ENCODE assay signal across 20 cellular contexts in genomic region chr6:33713786-33714185, GRCh38. TPM values are rescaled to one million over a fixed set of nuclear protein-coding genes. Genes with fewer than 3 reads are reported as not detected.
A peak's percentile ranks its signal among the peaks of the same experiment; 100 is the strongest.
DNase-seq lines count a peak whose midpoint lies in the region; ATAC-seq and TF ChIP-seq lines count a peak whose summit lies in the region.
"Had no signal": no experiment of that assay in that cellular context is flagged by ENCODE, and none has a peak within 500 bp of the region (broad histone marks: within the 10 kb centered on the region; RNA-seq: fewer than 3 reads in every experiment).

No MANE protein-coding gene starts in this region.

- no peak for ATAC-seq in activated naive CD8-positive, alpha-beta T cell treated with anti-CD3 and anti-CD28 coated beads, Interleukin-2, amount 50 U/mL, for 24 hours
- ATAC-seq in naive thymus-derived CD4-positive, alpha-beta T cell: no peak
- ATAC-seq: A549, GM12878, HCT116 had no signal

- CTCF ChIA-PET in naive thymus-derived CD4-positive, alpha-beta T cell (lab: Charles Lee): interaction anchor here (0.7 to 1.4 kb wide), 4 partner anchors 11 to 134 kb away, joined by 3 to 5 read pairs (median 3); partner anchors contain the start of gene BAK1

- no peak overlapping the region for H3K4me3 ChIP-seq in endodermal cell (ENCODE audit: low read length)
- no peak overlapping the region for H3K4me3 ChIP-seq in naive thymus-derived CD4-positive, alpha-beta T cell (ENCODE audit: low read length)
- H3K4me3 ChIP-seq: A549, GM12878, GM23248 had no signal

- H3K27me3 ChIP-seq in endodermal cell (ENCODE audit: control insufficient read depth, insufficient read depth, low read length, poor library complexity, severe bottlenecking): no peaks in the 10 kb centered on the region
- H3K27me3 ChIP-seq in naive thymus-derived CD4-positive, alpha-beta T cell (ENCODE audit: control insufficient read depth in 2 of 2, insufficient read depth in 2 of 2, low read length in 2 of 2): no peaks in the 10 kb centered on the region
- H3K27me3 ChIP-seq: BE2C had no signal

- no peaks in the 10 kb centered on the region for H3K27me3 Mint-ChIP-seq in endodermal cell (ENCODE audit: insufficient read depth)
- no peaks in the 10 kb centered on the region for H3K27me3 Mint-ChIP-seq in activated naive CD8-positive, alpha-beta T cell treated with anti-CD3 and anti-CD28 coated beads, Interleukin-2, amount 50 U/mL, for 24 hours
- peaks cover 0 to 15% (median 0%) of the 10 kb centered on the region in 5 donors for H3K27me3 Mint-ChIP-seq in naive thymus-derived CD4-positive, alpha-beta T cell
- H3K27me3 Mint-ChIP-seq: CD4-positive, alpha-beta T cell had no signal

- 67 to 72% methylated on average over 2 of the region's 2 CpGs for WGBS in endodermal cell (ENCODE audit: insufficient coverage in 1 of 2, insufficient read length in 1 of 2), 2 experiments

- H3K36me3 ChIP-seq in endodermal cell (ENCODE audit: control insufficient read depth, insufficient read depth, low read length): peaks cover 18% of the 10 kb centered on the region
- peaks cover 0 to 11% (median 0%) of the 10 kb centered on the region in 3 experiments for H3K36me3 ChIP-seq in naive thymus-derived CD4-positive, alpha-beta T cell (ENCODE audit: control insufficient read depth in 2 of 3, insufficient read depth in 3 of 3, low read length in 3 of 3)

- no peak overlapping the region for H3K27ac Mint-ChIP-seq in endodermal cell
- H3K27ac Mint-ChIP-seq in activated naive CD8-positive, alpha-beta T cell treated with anti-CD3 and anti-CD28 coated beads, Interleukin-2, amount 50 U/mL, for 24 hours: no peak overlapping the region
- H3K27ac Mint-ChIP-seq in naive thymus-derived CD4-positive, alpha-beta T cell: peak overlapping the region in 2 of 9 donors; percentile 5 to 23
- H3K27ac Mint-ChIP-seq: CD14-positive monocyte; CD4-positive, alpha-beta T cell had no signal

- POLR2A ChIA-PET in naive thymus-derived CD4-positive, alpha-beta T cell (lab: Charles Lee): interaction anchor here (0.8 to 1.0 kb wide), 3 partner anchors 10 to 143 kb away, joined by 3 to 4 read pairs (median 4); no protein-coding TSS in a partner anchor

- H3K4me3 Mint-ChIP-seq in endodermal cell: no peak overlapping the region
- H3K4me3 Mint-ChIP-seq in activated naive CD8-positive, alpha-beta T cell treated with anti-CD3 and anti-CD28 coated beads, Interleukin-2, amount 50 U/mL, for 24 hours: no peak overlapping the region
- no peak overlapping the region for H3K4me3 Mint-ChIP-seq in naive thymus-derived CD4-positive, alpha-beta T cell
- H3K4me3 Mint-ChIP-seq: CD14-positive monocyte had no signal

- H3K9me3 Mint-ChIP-seq in endodermal cell: no peaks in the 10 kb centered on the region
- no peaks in the 10 kb centered on the region for H3K9me3 Mint-ChIP-seq in activated naive CD8-positive, alpha-beta T cell treated with anti-CD3 and anti-CD28 coated beads, Interleukin-2, amount 50 U/mL, for 24 hours
- peaks cover 0 to 5% (median 0%) of the 10 kb centered on the region in 11 donors for H3K9me3 Mint-ChIP-seq in naive thymus-derived CD4-positive, alpha-beta T cell
- H3K9me3 Mint-ChIP-seq: CD4-positive, alpha-beta T cell; CD8-positive, alpha-beta memory T cell had no signal

- TF ChIP-seq CTCF in 22Rv1 (IDR thresholded peaks at IDR 0.05): no peak
- TF ChIP-seq CTCF in C4-2B (conservative IDR thresholded peaks at IDR 0.05): no peak
- TF ChIP-seq CTCF in endodermal cell (conservative IDR thresholded peaks at IDR 0.05): no peak

- peaks cover 7% of the 10 kb centered on the region for H3K4me1 ChIP-seq in endodermal cell (ENCODE audit: control insufficient read depth, insufficient read depth, low read length)
- peaks cover 9 to 11% of the 10 kb centered on the region in 2 donors for H3K4me1 ChIP-seq in naive thymus-derived CD4-positive, alpha-beta T cell (ENCODE audit: control insufficient read depth in 2 of 2, insufficient read depth in 2 of 2, low read length in 2 of 2)
- H3K4me1 ChIP-seq: BE2C had no signal

- intact Hi-C loops in posterior vena cava (cut with DNase I): no loop called here
- intact Hi-C loops in naive thymus-derived CD4-positive, alpha-beta T cell (cut with micrococcal nuclease): loop anchor here (2.0 to 10.0 kb wide), 6 partner anchors 57 to 524 kb away; partner anchors contain the start of genes CUTA (in 1 of the 2), HMGA1 (in 1 of the 2), HSD17B8 (in 1 of the 2) and PHF1 (in 1 of the 2)

- H3K27ac ChIP-seq in 22Rv1 (peak overlapping the region; percentile 63), C4-2B (peak overlapping the region; percentile 92), endodermal cell (ENCODE audit: low read depth, low read length) (no peak overlapping the region)
- H3K27ac ChIP-seq in naive thymus-derived CD4-positive, alpha-beta T cell (ENCODE audit: low read depth, low read length): no peak overlapping the region
- H3K27ac ChIP-seq: A549, GM23248 had no signal

- no peaks in the 10 kb centered on the region for H3K9me3 ChIP-seq in endodermal cell (ENCODE audit: control insufficient read depth, low read length)
- no peaks in the 10 kb centered on the region for H3K9me3 ChIP-seq in naive thymus-derived CD4-positive, alpha-beta T cell (ENCODE audit: control insufficient read depth in 2 of 3, low read length in 3 of 3)
- H3K9me3 ChIP-seq: A549, BE2C had no signal

- H3K4me1 Mint-ChIP-seq in endodermal cell: peaks cover 22% of the 10 kb centered on the region
- H3K4me1 Mint-ChIP-seq in activated naive CD8-positive, alpha-beta T cell treated with anti-CD3 and anti-CD28 coated beads, Interleukin-2, amount 50 U/mL, for 24 hours: peaks cover 35% of the 10 kb centered on the region
- peaks cover 19 to 32% (median 26%) of the 10 kb centered on the region in 7 donors for H3K4me1 Mint-ChIP-seq in naive thymus-derived CD4-positive, alpha-beta T cell

- DNase-seq in posterior vena cava (ENCODE audit: low spot score) (peak; percentile 3), endodermal cell (no peak)
- DNase-seq in activated naive CD8-positive, alpha-beta T cell treated with anti-CD3 and anti-CD28 coated beads, Interleukin-2, amount 50 U/mL, for 24 hours: no peak
- no peak for DNase-seq in naive thymus-derived CD4-positive, alpha-beta T cell
- DNase-seq: 8988T; ACHN; BE2C; CD4-positive, alpha-beta T cell; CD8-positive, alpha-beta memory T cell; DMS 273 treated with DMSO at 0.1 percent for 48 hours; DMS79; EL; GM23248; H7 had no signal

- peaks cover 19% of the 10 kb centered on the region for H3K36me3 Mint-ChIP-seq in endodermal cell (ENCODE audit: low read depth)
- peaks cover 20% of the 10 kb centered on the region for H3K36me3 Mint-ChIP-seq in activated naive CD8-positive, alpha-beta T cell treated with anti-CD3 and anti-CD28 coated beads, Interleukin-2, amount 50 U/mL, for 24 hours (ENCODE audit: low read depth)
- H3K36me3 Mint-ChIP-seq in naive thymus-derived CD4-positive, alpha-beta T cell: peaks cover 0 to 10% (median 5%) of the 10 kb centered on the region in 5 donors

- no peak overlapping the region for H3K9ac ChIP-seq in endodermal cell (ENCODE audit: extremely low read depth, low read length, poor library complexity, severe bottlenecking)
- H3K9ac ChIP-seq: GM23248 had no signal

RNA-seq across cellular contexts. Expression of gene UQCC2, which starts 2.3 kb away (rescaled TPM):
- total RNA-seq in posterior vena cava (10 to 100 TPM; 39.7 to 42.3 TPM), endodermal cell (100 to 1,000 TPM; 120 to 174 TPM)
- 170 TPM for polyA plus RNA-seq in endodermal cell (2013, experiment 1 of 2)
- polyA plus RNA-seq in endodermal cell (2013, experiment 2 of 2): 163 TPM
- total RNA-seq in naive thymus-derived CD4-positive, alpha-beta T cell: 10 to 100 TPM; 15.7 to 79.8 (median 23.0) TPM
- 10 to 100 TPM; 34.1 to 50.0 TPM for polyA plus RNA-seq in naive thymus-derived CD4-positive, alpha-beta T cell

RNA-seq across cellular contexts. Expression of gene IP6K3, which starts 32.9 kb away (rescaled TPM):
- total RNA-seq in posterior vena cava (under 1 TPM; 0.19 to 0.32 TPM), endodermal cell (not detected)
- polyA plus RNA-seq in endodermal cell (2013, experiment 1 of 2): 1.1 TPM
- 2.3 TPM for polyA plus RNA-seq in endodermal cell (2013, experiment 2 of 2)
- total RNA-seq in naive thymus-derived CD4-positive, alpha-beta T cell: not detected
- polyA plus RNA-seq in naive thymus-derived CD4-positive, alpha-beta T cell: not detected
- total RNA-seq: CD4-positive, alpha-beta T cell; CD8-positive, alpha-beta memory T cell; GM12878; GM23248 had no signal
- polyA plus RNA-seq: CD14-positive monocyte; CD8-positive, alpha-beta memory T cell; GM23248 had no signal

Comparison
In these comparisons a context has a peak if more than half of its experiments do, and no peak if none do; other contexts are left out.
1. H3K27ac ChIP-seq: peak in 22Rv1 (single experiment) and C4-2B (single experiment); none in endodermal cell (single experiment) and naive thymus-derived CD4-positive, alpha-beta T cell (single experiment).
2. intact Hi-C loops: an anchor here in naive thymus-derived CD4-positive, alpha-beta T cell (2.0 to 10.0 kb wide); none called in posterior vena cava.